8 cellular contexts compared by ENCODE assay signal in genomic region chr1:223831755-223832636, GRCh38. TPM values are rescaled to one million over a fixed set of nuclear protein-coding genes. Genes with fewer than 3 reads are reported as not detected.
A peak's percentile ranks its signal among the peaks of the same experiment; 100 is the strongest.
DNase-seq lines count a peak whose midpoint lies in the region; ATAC-seq and TF ChIP-seq lines count a peak whose summit lies in the region.

No MANE protein-coding gene starts in this region.

- CTCF ChIA-PET in activated naive CD4-positive, alpha-beta T cell treated with anti-CD3 and anti-CD28 coated beads for 36 hours (lab: Charles Lee) = interaction anchor here (1.1 to 1.9 kb wide), 4 partner anchors 14 to 20 kb away, joined by 4 to 10 read pairs (median 7); partner anchors contain the start of gene TP53BP2

- H3K27ac ChIP-seq in RWPE2 (ENCODE audit: poor library complexity, severe bottlenecking) (peak overlapping the region; percentile 57), psoas muscle (peak overlapping the region; percentile 77)

- peaks cover 9% of the 10 kb centered on the region for H3K36me3 Mint-ChIP-seq in activated naive CD4-positive, alpha-beta T cell treated with anti-CD3 and anti-CD28 coated beads for 36 hours (ENCODE audit: low read depth)

- no peaks in the 10 kb centered on the region for H3K36me3 ChIP-seq in RWPE2 (ENCODE audit: low read depth)
- no peaks in the 10 kb centered on the region for H3K36me3 ChIP-seq in psoas muscle (ENCODE audit: insufficient read depth in 1 of 2, low read depth in 1 of 2)

- H3K4me3 ChIP-seq in RWPE2 (ENCODE audit: severe bottlenecking) = no peak overlapping the region
- no peak overlapping the region for H3K4me3 ChIP-seq in epithelial cell of esophagus (ENCODE audit: low read length)
- peak overlapping the region; percentile 1 for H3K4me3 ChIP-seq in psoas muscle

- peak overlapping the region; percentile 93 for H3K27ac Mint-ChIP-seq in activated naive CD4-positive, alpha-beta T cell treated with anti-CD3 and anti-CD28 coated beads for 36 hours

- no peaks in the 10 kb centered on the region for H3K27me3 ChIP-seq in RWPE2 (ENCODE audit: insufficient read depth, poor library complexity, severe bottlenecking)
- H3K27me3 ChIP-seq in psoas muscle (ENCODE audit: insufficient read depth in 3 of 3, low read length in 2 of 3) = no peaks in the 10 kb centered on the region

- 46 to 79% (median 51%) methylated on average over 3 of the region's 3 CpGs for WGBS in psoas muscle, 3 donors

- H3K27me3 Mint-ChIP-seq in activated naive CD4-positive, alpha-beta T cell treated with anti-CD3 and anti-CD28 coated beads for 36 hours (ENCODE audit: low read depth) = no peaks in the 10 kb centered on the region

- intact Hi-C loops in activated naive CD4-positive, alpha-beta T cell treated with anti-CD3 and anti-CD28 coated beads for 36 hours (cut with micrococcal nuclease) = loop anchor here (1.0 to 5.0 kb wide), 10 partner anchors 12 to 666 kb away; partner anchors contain the start of gene DEGS1
- intact Hi-C loops in psoas muscle (cut with DNase I) = no loop called here

- no peaks in the 10 kb centered on the region for H3K9me3 Mint-ChIP-seq in activated naive CD4-positive, alpha-beta T cell treated with anti-CD3 and anti-CD28 coated beads for 36 hours

- no peak for TF ChIP-seq CTCF in RWPE2 (IDR thresholded peaks at IDR 0.05; ENCODE audit: poor library complexity, severe bottlenecking)
- no peak for TF ChIP-seq CTCF in epithelial cell of esophagus (IDR thresholded peaks at IDR 0.05; ENCODE audit: insufficient read depth, low read depth, low read length, missing control alignments)
- TF ChIP-seq CTCF in psoas muscle (IDR thresholded peaks at IDR 0.05) = peak; percentile 14

- H3K4me3 Mint-ChIP-seq in activated naive CD4-positive, alpha-beta T cell treated with anti-CD3 and anti-CD28 coated beads for 36 hours = peak overlapping the region; percentile 28

- ATAC-seq in RWPE2 (ENCODE audit: low read depth) (peak; percentile 29; the same call in 2 of the 3 replicates), psoas muscle (peak; percentile 57 to 82 (median 76))

- H3K9me3 ChIP-seq in RWPE2 (ENCODE audit: severe bottlenecking) (no peaks in the 10 kb centered on the region), psoas muscle (no peaks in the 10 kb centered on the region)

- peaks cover 16% of the 10 kb centered on the region for H3K4me1 ChIP-seq in RWPE2 (ENCODE audit: insufficient read depth, poor library complexity, severe bottlenecking)
- peaks cover 65% of the 10 kb centered on the region for H3K4me1 ChIP-seq in psoas muscle

- peaks cover 28% of the 10 kb centered on the region for H3K4me1 Mint-ChIP-seq in activated naive CD4-positive, alpha-beta T cell treated with anti-CD3 and anti-CD28 coated beads for 36 hours (ENCODE audit: low read depth)

- peak; percentile 14 for DNase-seq in activated naive CD4-positive, alpha-beta T cell treated with anti-CD3 and anti-CD28 coated beads for 36 hours
- no peak for DNase-seq in activated naive CD4-positive, alpha-beta T cell treated with anti-CD3 and anti-CD28 coated beads, Interleukin-2, amount 50 U/mL, for 16 hours
- no peak for DNase-seq in RWPE2 (ENCODE audit: low spot score)
- peak; percentile 30 for DNase-seq in epithelial cell of esophagus (ENCODE audit: low read depth)
- no peak for DNase-seq in psoas muscle
- DNase-seq in midbrain (lab: John Stamatoyannopoulos, UW) = no peak
- DNase-seq in activated effector memory CD4-positive, alpha-beta T cell treated with Interleukin-2 at 50 U/mL for 16 hours = no peak
- DNase-seq in NCI-H524 (lab: John Stamatoyannopoulos, UW) = no peak

RNA-seq across cellular contexts. Expression of gene TP53BP2, which starts 13.8 kb away (rescaled TPM):
- total RNA-seq in activated naive CD4-positive, alpha-beta T cell treated with anti-CD3 and anti-CD28 coated beads for 36 hours = 10 to 100 TPM; 40.8 to 44.2 TPM
- total RNA-seq in psoas muscle = 10 to 100 TPM; 17.1 to 34.0 (median 25.8) TPM
- 10 to 100 TPM; 10.6 to 15.1 (median 13.9) TPM for polyA plus RNA-seq in psoas muscle

Comparison
In these comparisons a context has a peak if more than half of its experiments do, and no peak if none do; other contexts are left out.
1. DNase-seq: peak in activated naive CD4-positive, alpha-beta T cell treated with anti-CD3 and anti-CD28 coated beads for 36 hours (single experiment) and epithelial cell of esophagus (single experiment); none in activated naive CD4-positive, alpha-beta T cell treated with anti-CD3 and anti-CD28 coated beads, Interleukin-2, amount 50 U/mL, for 16 hours (single experiment), RWPE2 (single experiment), psoas muscle (0 of 2), midbrain (single experiment), activated effector memory CD4-positive, alpha-beta T cell treated with Interleukin-2 at 50 U/mL for 16 hours (single experiment) and NCI-H524 (0 of 2).